In genomic region chr7:4072161-4072925, GRCh38 we compare ENCODE assay signal across 23 cellular contexts.
"Had no signal": no experiment of that assay in that cellular context is flagged by ENCODE, and none has a peak within 500 bp of the region (broad histone marks: within the 10 kb centered on the region; RNA-seq: fewer than 3 reads in every experiment).

No MANE protein-coding gene starts in this region.

- ATAC-seq: activated T-cell treated with anti-CD3 and anti-CD28 coated beads, Interleukin-2, amount 50 U/mL, for 72 hours; left colon; lower lobe of right lung; mucosa of descending colon; right lobe of liver; stimulated activated effector memory CD8-positive, alpha-beta T cell treated with anti-CD3 and anti-CD28 coated beads, Interleukin-12 subunit alpha, Interleukin-12 subunit beta, amount 100 ng/mL, for 72 hours; stimulated activated naive CD8-positive, alpha-beta T cell treated with anti-CD3 and anti-CD28 coated beads, Interleukin-15, amount 100 ng/mL, for 72 hours had no signal

- H3K4me3 ChIP-seq: lower lobe of right lung, mucosa of descending colon, ovary, right lobe of liver, suprapubic skin, transverse colon, vagina had no signal

- H3K27me3 ChIP-seq: ovary, right lobe of liver, suprapubic skin, transverse colon, vagina had no signal

- H3K4me3 Mint-ChIP-seq: activated naive CD4-positive, alpha-beta T cell treated with anti-CD3 and anti-CD28 coated beads, Interleukin-2, amount 10 ng/mL, durations not matched to agents 7 days and 5 days; activated T-cell treated with anti-CD3 and anti-CD28 coated beads, Interleukin-2, amount 50 U/mL, for 72 hours; naive B cell; stimulated activated effector memory CD8-positive, alpha-beta T cell treated with anti-CD3 and anti-CD28 coated beads, Interleukin-12 subunit alpha, Interleukin-12 subunit beta, amount 100 ng/mL, for 72 hours; stimulated activated naive CD8-positive, alpha-beta T cell treated with anti-CD3 and anti-CD28 coated beads, Interleukin-15, amount 100 ng/mL, for 72 hours had no signal

- H3K9me3 Mint-ChIP-seq: activated naive CD4-positive, alpha-beta T cell treated with anti-CD3 and anti-CD28 coated beads, Interleukin-2, amount 10 ng/mL, durations not matched to agents 7 days and 5 days; stimulated activated effector memory CD8-positive, alpha-beta T cell treated with anti-CD3 and anti-CD28 coated beads, Interleukin-12 subunit alpha, Interleukin-12 subunit beta, amount 100 ng/mL, for 72 hours; stimulated activated naive CD8-positive, alpha-beta T cell treated with anti-CD3 and anti-CD28 coated beads, Interleukin-15, amount 100 ng/mL, for 72 hours had no signal

- H3K4me1 Mint-ChIP-seq: activated naive CD4-positive, alpha-beta T cell treated with anti-CD3 and anti-CD28 coated beads, Interleukin-2, amount 10 ng/mL, durations not matched to agents 7 days and 5 days; naive B cell; stimulated activated effector memory CD8-positive, alpha-beta T cell treated with anti-CD3 and anti-CD28 coated beads, Interleukin-12 subunit alpha, Interleukin-12 subunit beta, amount 100 ng/mL, for 72 hours; stimulated activated naive CD8-positive, alpha-beta T cell treated with anti-CD3 and anti-CD28 coated beads, Interleukin-15, amount 100 ng/mL, for 72 hours had no signal

- H3K36me3 ChIP-seq: lower lobe of right lung, ovary, right lobe of liver, transverse colon, vagina had no signal

- H3K36me3 Mint-ChIP-seq: activated naive CD4-positive, alpha-beta T cell treated with anti-CD3 and anti-CD28 coated beads, Interleukin-2, amount 10 ng/mL, durations not matched to agents 7 days and 5 days; stimulated activated effector memory CD8-positive, alpha-beta T cell treated with anti-CD3 and anti-CD28 coated beads, Interleukin-12 subunit alpha, Interleukin-12 subunit beta, amount 100 ng/mL, for 72 hours had no signal

- H3K27ac Mint-ChIP-seq: activated naive CD4-positive, alpha-beta T cell treated with anti-CD3 and anti-CD28 coated beads, Interleukin-2, amount 10 ng/mL, durations not matched to agents 7 days and 5 days; activated T-cell treated with anti-CD3 and anti-CD28 coated beads, Interleukin-2, amount 50 U/mL, for 72 hours; naive B cell; stimulated activated effector memory CD8-positive, alpha-beta T cell treated with anti-CD3 and anti-CD28 coated beads, Interleukin-12 subunit alpha, Interleukin-12 subunit beta, amount 100 ng/mL, for 72 hours; stimulated activated naive CD8-positive, alpha-beta T cell treated with anti-CD3 and anti-CD28 coated beads, Interleukin-15, amount 100 ng/mL, for 72 hours had no signal

- H3K27me3 Mint-ChIP-seq: activated naive CD4-positive, alpha-beta T cell treated with anti-CD3 and anti-CD28 coated beads, Interleukin-2, amount 10 ng/mL, durations not matched to agents 7 days and 5 days; stimulated activated naive CD8-positive, alpha-beta T cell treated with anti-CD3 and anti-CD28 coated beads, Interleukin-15, amount 100 ng/mL, for 72 hours had no signal

- H3K27ac ChIP-seq: lower lobe of right lung, ovary, right lobe of liver, suprapubic skin, transverse colon, vagina had no signal

- H3K4me1 ChIP-seq: lower lobe of right lung, right lobe of liver, suprapubic skin, transverse colon, vagina had no signal

- H3K9me3 ChIP-seq: lower lobe of right lung, mucosa of descending colon, ovary, right lobe of liver, suprapubic skin, transverse colon, vagina had no signal

- DNase-seq: activated CD4-positive, alpha-beta T cell treated with anti-CD3 and anti-CD28 coated beads for 4 hours; activated CD4-positive, alpha-beta T cell treated with anti-CD3 and anti-CD28 coated beads, Interleukin-2, amount 50 U/mL, for 48 hours; activated CD4-positive, CD25-positive, alpha-beta regulatory T cell; activated effector memory CD4-positive, alpha-beta T cell treated with anti-CD3 and anti-CD28 coated beads, Interleukin-2, amount 50 U/mL, for 16 hours; activated naive CD4-positive, alpha-beta T cell treated with anti-CD3 and anti-CD28 coated beads, Interleukin-2, amount 10 ng/mL, durations not matched to agents 7 days and 5 days; activated T-cell treated with anti-CD3 and anti-CD28 coated beads, Interleukin-2, amount 50 U/mL, for 72 hours; amygdala; effector CD4-positive, alpha-beta T cell; left colon; lower lobe of right lung; mesendoderm; mucosa of descending colon; naive B cell; ovary; right lobe of liver; small intestine; stimulated activated CD4-positive, alpha-beta T cell treated with anti-CD3 and anti-CD28 coated beads, Interleukin-2, amount 100 ng/mL, for 24 hours; stimulated activated naive CD8-positive, alpha-beta T cell treated with anti-CD3 and anti-CD28 coated beads, Interleukin-15, amount 100 ng/mL, for 72 hours; T-helper 9 cell; transverse colon had no signal
